In genomic region chr4:174408841-174409552, GRCh38 we compare ENCODE assay signal across 1 cellular context.
TF ChIP-seq lines count a peak whose summit lies in the region.

No MANE protein-coding gene starts in this region.

TF ChIP-seq in GM23338, 12 proteins besides CTCF, POLR2A, EP300 and RAD21 (continued from another document):
- TF ChIP-seq ZNF462 (CRISPR knock-in tag; IDR thresholded peaks at IDR 0.05), result no peak
- TF ChIP-seq CREB1 (CRISPR knock-in tag; IDR thresholded peaks at IDR 0.05; ENCODE audit: low read depth), result no peak
- no peak for TF ChIP-seq EZH2 (IDR thresholded peaks at IDR 0.05; ENCODE audit: low read depth, unreplicated experiment)
- TF ChIP-seq NANOG (IDR thresholded peaks at IDR 0.05; ENCODE audit: borderline replicate concordance), result no peak
- TF ChIP-seq ETS1 (IDR thresholded peaks at IDR 0.05), result no peak
- no peak for TF ChIP-seq REST (IDR thresholded peaks at IDR 0.05; ENCODE audit: unreplicated experiment)
- TF ChIP-seq POLR2AphosphoS5 (IDR thresholded peaks at IDR 0.05; ENCODE audit: low read depth), result no peak
